ENCODE assay signal across 1 cellular context in genomic region chr16:81446318-81447275, GRCh38.
TF ChIP-seq lines count a peak whose summit lies in the region.

No MANE protein-coding gene starts in this region.

TF ChIP-seq in HepG2, 621 proteins besides CTCF, POLR2A, EP300 and RAD21 (continued from another document and continues in another):
- TF ChIP-seq, protein P1, sequence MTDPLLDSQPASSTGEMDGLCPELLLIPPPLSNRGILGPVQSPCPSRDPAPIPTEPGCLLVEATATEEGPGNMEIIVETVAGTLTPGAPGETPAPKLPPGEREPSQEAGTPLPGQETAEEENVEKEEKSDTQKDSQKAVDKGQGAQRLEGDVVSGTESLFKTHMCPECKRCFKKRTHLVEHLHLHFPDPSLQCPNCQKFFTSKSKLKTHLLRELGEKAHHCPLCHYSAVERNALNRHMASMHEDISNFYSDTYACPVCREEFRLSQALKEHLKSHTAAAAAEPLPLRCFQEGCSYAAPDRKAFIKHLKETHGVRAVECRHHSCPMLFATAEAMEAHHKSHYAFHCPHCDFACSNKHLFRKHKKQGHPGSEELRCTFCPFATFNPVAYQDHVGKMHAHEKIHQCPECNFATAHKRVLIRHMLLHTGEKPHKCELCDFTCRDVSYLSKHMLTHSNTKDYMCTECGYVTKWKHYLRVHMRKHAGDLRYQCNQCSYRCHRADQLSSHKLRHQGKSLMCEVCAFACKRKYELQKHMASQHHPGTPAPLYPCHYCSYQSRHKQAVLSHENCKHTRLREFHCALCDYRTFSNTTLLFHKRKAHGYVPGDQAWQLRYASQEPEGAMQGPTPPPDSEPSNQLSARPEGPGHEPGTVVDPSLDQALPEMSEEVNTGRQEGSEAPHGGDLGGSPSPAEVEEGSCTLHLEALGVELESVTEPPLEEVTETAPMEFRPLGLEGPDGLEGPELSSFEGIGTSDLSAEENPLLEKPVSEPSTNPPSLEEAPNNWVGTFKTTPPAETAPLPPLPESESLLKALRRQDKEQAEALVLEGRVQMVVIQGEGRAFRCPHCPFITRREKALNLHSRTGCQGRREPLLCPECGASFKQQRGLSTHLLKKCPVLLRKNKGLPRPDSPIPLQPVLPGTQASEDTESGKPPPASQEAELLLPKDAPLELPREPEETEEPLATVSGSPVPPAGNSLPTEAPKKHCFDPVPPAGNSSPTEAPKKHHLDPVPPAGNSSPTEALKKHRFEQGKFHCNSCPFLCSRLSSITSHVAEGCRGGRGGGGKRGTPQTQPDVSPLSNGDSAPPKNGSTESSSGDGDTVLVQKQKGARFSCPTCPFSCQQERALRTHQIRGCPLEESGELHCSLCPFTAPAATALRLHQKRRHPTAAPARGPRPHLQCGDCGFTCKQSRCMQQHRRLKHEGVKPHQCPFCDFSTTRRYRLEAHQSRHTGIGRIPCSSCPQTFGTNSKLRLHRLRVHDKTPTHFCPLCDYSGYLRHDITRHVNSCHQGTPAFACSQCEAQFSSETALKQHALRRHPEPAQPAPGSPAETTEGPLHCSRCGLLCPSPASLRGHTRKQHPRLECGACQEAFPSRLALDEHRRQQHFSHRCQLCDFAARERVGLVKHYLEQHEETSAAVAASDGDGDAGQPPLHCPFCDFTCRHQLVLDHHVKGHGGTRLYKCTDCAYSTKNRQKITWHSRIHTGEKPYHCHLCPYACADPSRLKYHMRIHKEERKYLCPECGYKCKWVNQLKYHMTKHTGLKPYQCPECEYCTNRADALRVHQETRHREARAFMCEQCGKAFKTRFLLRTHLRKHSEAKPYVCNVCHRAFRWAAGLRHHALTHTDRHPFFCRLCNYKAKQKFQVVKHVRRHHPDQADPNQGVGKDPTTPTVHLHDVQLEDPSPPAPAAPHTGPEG (CRISPR knock-in tag; IDR thresholded peaks at IDR 0.05): no peak
- TF ChIP-seq, protein P2, sequence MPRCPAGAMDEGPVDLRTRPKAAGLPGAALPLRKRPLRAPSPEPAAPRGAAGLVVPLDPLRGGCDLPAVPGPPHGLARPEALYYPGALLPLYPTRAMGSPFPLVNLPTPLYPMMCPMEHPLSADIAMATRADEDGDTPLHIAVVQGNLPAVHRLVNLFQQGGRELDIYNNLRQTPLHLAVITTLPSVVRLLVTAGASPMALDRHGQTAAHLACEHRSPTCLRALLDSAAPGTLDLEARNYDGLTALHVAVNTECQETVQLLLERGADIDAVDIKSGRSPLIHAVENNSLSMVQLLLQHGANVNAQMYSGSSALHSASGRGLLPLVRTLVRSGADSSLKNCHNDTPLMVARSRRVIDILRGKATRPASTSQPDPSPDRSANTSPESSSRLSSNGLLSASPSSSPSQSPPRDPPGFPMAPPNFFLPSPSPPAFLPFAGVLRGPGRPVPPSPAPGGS (CRISPR knock-in tag; IDR thresholded peaks at IDR 0.05): no peak
- TF ChIP-seq ZUFSP (CRISPR knock-in tag; IDR thresholded peaks at IDR 0.05; ENCODE audit: borderline replicate concordance) (no peak), ESRRA (CRISPR knock-in tag; IDR thresholded peaks at IDR 0.05; ENCODE audit: low read depth) (0 out of 2 replicates have a peak, but pooled peaks have one; percentile 34), IKZF4 (CRISPR knock-in tag; IDR thresholded peaks at IDR 0.05; ENCODE audit: borderline replicate concordance, low read depth, not compliant biosample characterization) (no peak), MLLT10 (CRISPR knock-in tag; IDR thresholded peaks at IDR 0.05) (no peak), NFIC (IDR thresholded peaks at IDR 0.05; ENCODE audit: low read length) (no peak), ZNF530 (CRISPR knock-in tag; IDR thresholded peaks at IDR 0.05; ENCODE audit: low read depth) (no peak), ZSCAN29 (CRISPR knock-in tag; conservative IDR thresholded peaks at IDR 0.05) (no peak), ZNF782 (CRISPR knock-in tag; IDR thresholded peaks at IDR 0.05; ENCODE audit: borderline replicate concordance) (no peak), ZNF451 (CRISPR knock-in tag; IDR thresholded peaks at IDR 0.05) (no peak), ZNF34 (CRISPR knock-in tag; IDR thresholded peaks at IDR 0.05; ENCODE audit: borderline replicate concordance) (no peak), ZNF598 (CRISPR knock-in tag; IDR thresholded peaks at IDR 0.05; ENCODE audit: borderline replicate concordance) (no peak), ZNF256 (CRISPR knock-in tag; conservative IDR thresholded peaks at IDR 0.05) (no peak), ZNF891 (CRISPR knock-in tag; IDR thresholded peaks at IDR 0.05) (no peak; the same call in 1 of the 2 replicates), POGK (CRISPR knock-in tag; conservative IDR thresholded peaks at IDR 0.05) (no peak), IRF2 (CRISPR knock-in tag; IDR thresholded peaks at IDR 0.05) (peak; percentile 15; the same call in 1 of the 2 replicates), KAT7 (CRISPR knock-in tag; IDR thresholded peaks at IDR 0.05; ENCODE audit: borderline replicate concordance) (no peak; the same call in 1 of the 2 replicates), ADNP (CRISPR knock-in tag; IDR thresholded peaks at IDR 0.05) (no peak), ZNF180 (CRISPR knock-in tag; IDR thresholded peaks at IDR 0.05; ENCODE audit: borderline replicate concordance, low read depth) (no peak), HCFC1 (IDR thresholded peaks at IDR 0.05; ENCODE audit: low read depth, low read length) (no peak), ZFP37 (CRISPR knock-in tag; IDR thresholded peaks at IDR 0.05; ENCODE audit: borderline replicate concordance) (no peak), MIER2 (CRISPR knock-in tag; IDR thresholded peaks at IDR 0.05) (no peak), PCBP1 (IDR thresholded peaks at IDR 0.05; ENCODE audit: borderline replicate concordance, low read depth, low read length) (no peak), ZMAT5 (CRISPR knock-in tag; IDR thresholded peaks at IDR 0.05; ENCODE audit: borderline replicate concordance, low read depth) (no peak), EHMT2 (IDR thresholded peaks at IDR 0.05; ENCODE audit: borderline replicate concordance, low read depth, low read length) (no peak), AGO2 (optimal IDR thresholded peaks at IDR 0.05; ENCODE audit: low read depth, low read length) (no peak), HNF4G (IDR thresholded peaks at IDR 0.05; ENCODE audit: borderline replicate concordance, low read depth, low read length) (no peak), HNF4G (CRISPR knock-in tag; IDR thresholded peaks at IDR 0.05; ENCODE audit: borderline replicate concordance, low read depth) (no peak), MEIS1 (CRISPR knock-in tag; IDR thresholded peaks at IDR 0.05; ENCODE audit: borderline replicate concordance) (0 out of 2 replicates have a peak, but pooled peaks have one; percentile 18), RARG (CRISPR knock-in tag; IDR thresholded peaks at IDR 0.05; ENCODE audit: low read depth) (no peak), NCOA1 (CRISPR knock-in tag; IDR thresholded peaks at IDR 0.05) (no peak), RXRB (CRISPR knock-in tag; IDR thresholded peaks at IDR 0.05; ENCODE audit: borderline replicate concordance) (peak; percentile 35; the same call in 1 of the 2 replicates), ARNT (IDR thresholded peaks at IDR 0.05) (no peak), ZNF563 (CRISPR knock-in tag; IDR thresholded peaks at IDR 0.05) (no peak), TEAD2 (CRISPR knock-in tag; IDR thresholded peaks at IDR 0.05) (no peak), SMC3 (IDR thresholded peaks at IDR 0.05; ENCODE audit: low read length) (0 out of 2 replicates have a peak, but pooled peaks have one; percentile 31), PRPF4 (IDR thresholded peaks at IDR 0.05; ENCODE audit: low read depth, low read length, poor library complexity, severe bottlenecking) (no peak), NCOA2 (CRISPR knock-in tag; IDR thresholded peaks at IDR 0.05) (no peak), PLRG1 (conservative IDR thresholded peaks at IDR 0.05) (no peak), DR1 (CRISPR knock-in tag; IDR thresholded peaks at IDR 0.05) (no peak), ATAD3A (CRISPR knock-in tag; IDR thresholded peaks at IDR 0.05) (no peak), ZNF747 (CRISPR knock-in tag; IDR thresholded peaks at IDR 0.05; ENCODE audit: borderline replicate concordance) (0 out of 2 replicates have a peak, but pooled peaks have one; percentile 40), MLX (CRISPR knock-in tag; IDR thresholded peaks at IDR 0.05) (no peak), TSC22D2 (CRISPR knock-in tag; IDR thresholded peaks at IDR 0.05; ENCODE audit: borderline replicate concordance) (no peak), MED13 (CRISPR knock-in tag; IDR thresholded peaks at IDR 0.05) (no peak)
- TF ChIP-seq, protein P3, sequence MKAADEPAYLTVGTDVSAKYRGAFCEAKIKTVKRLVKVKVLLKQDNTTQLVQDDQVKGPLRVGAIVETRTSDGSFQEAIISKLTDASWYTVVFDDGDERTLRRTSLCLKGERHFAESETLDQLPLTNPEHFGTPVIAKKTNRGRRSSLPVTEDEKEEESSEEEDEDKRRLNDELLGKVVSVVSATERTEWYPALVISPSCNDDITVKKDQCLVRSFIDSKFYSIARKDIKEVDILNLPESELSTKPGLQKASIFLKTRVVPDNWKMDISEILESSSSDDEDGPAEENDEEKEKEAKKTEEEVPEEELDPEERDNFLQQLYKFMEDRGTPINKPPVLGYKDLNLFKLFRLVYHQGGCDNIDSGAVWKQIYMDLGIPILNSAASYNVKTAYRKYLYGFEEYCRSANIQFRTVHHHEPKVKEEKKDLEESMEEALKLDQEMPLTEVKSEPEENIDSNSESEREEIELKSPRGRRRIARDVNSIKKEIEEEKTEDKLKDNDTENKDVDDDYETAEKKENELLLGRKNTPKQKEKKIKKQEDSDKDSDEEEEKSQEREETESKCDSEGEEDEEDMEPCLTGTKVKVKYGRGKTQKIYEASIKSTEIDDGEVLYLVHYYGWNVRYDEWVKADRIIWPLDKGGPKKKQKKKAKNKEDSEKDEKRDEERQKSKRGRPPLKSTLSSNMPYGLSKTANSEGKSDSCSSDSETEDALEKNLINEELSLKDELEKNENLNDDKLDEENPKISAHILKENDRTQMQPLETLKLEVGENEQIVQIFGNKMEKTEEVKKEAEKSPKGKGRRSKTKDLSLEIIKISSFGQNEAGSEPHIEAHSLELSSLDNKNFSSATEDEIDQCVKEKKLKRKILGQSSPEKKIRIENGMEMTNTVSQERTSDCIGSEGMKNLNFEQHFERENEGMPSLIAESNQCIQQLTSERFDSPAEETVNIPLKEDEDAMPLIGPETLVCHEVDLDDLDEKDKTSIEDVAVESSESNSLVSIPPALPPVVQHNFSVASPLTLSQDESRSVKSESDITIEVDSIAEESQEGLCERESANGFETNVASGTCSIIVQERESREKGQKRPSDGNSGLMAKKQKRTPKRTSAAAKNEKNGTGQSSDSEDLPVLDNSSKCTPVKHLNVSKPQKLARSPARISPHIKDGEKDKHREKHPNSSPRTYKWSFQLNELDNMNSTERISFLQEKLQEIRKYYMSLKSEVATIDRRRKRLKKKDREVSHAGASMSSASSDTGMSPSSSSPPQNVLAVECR (CRISPR knock-in tag; IDR thresholded peaks at IDR 0.05; ENCODE audit: borderline replicate concordance): peak; percentile 70
- TF ChIP-seq, protein P4, sequence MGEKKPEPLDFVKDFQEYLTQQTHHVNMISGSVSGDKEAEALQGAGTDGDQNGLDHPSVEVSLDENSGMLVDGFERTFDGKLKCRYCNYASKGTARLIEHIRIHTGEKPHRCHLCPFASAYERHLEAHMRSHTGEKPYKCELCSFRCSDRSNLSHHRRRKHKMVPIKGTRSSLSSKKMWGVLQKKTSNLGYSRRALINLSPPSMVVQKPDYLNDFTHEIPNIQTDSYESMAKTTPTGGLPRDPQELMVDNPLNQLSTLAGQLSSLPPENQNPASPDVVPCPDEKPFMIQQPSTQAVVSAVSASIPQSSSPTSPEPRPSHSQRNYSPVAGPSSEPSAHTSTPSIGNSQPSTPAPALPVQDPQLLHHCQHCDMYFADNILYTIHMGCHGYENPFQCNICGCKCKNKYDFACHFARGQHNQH (CRISPR knock-in tag; IDR thresholded peaks at IDR 0.05): no peak
- TF ChIP-seq, protein P5, sequence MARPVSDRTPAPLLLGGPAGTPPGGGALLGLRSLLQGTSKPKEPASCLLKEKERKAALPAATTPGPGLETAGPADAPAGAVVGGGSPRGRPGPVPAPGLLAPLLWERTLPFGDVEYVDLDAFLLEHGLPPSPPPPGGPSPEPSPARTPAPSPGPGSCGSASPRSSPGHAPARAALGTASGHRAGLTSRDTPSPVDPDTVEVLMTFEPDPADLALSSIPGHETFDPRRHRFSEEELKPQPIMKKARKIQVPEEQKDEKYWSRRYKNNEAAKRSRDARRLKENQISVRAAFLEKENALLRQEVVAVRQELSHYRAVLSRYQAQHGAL (CRISPR knock-in tag; IDR thresholded peaks at IDR 0.05; ENCODE audit: not compliant biosample characterization): no peak
- TF ChIP-seq, protein P6, sequence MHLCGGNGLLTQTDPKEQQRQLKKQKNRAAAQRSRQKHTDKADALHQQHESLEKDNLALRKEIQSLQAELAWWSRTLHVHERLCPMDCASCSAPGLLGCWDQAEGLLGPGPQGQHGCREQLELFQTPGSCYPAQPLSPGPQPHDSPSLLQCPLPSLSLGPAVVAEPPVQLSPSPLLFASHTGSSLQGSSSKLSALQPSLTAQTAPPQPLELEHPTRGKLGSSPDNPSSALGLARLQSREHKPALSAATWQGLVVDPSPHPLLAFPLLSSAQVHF (CRISPR knock-in tag; IDR thresholded peaks at IDR 0.05): no peak
